In genomic region chr3:196217307-196218154, GRCh38 we compare ENCODE assay signal across 21 cellular contexts. TPM values are rescaled to one million over a fixed set of nuclear protein-coding genes. Genes with fewer than 3 reads are reported as not detected.
DNase-seq lines count a peak whose midpoint lies in the region; ATAC-seq, FAIRE-seq and TF ChIP-seq lines count a peak whose summit lies in the region.
"Had no signal": no experiment of that assay in that cellular context is flagged by ENCODE, and none has a peak within 500 bp of the region (broad histone marks: within the 10 kb centered on the region; RNA-seq: fewer than 3 reads in every experiment).

No MANE protein-coding gene starts in this region.

- no peak for DNase-seq in activated T-cell treated with anti-CD3 and anti-CD28 coated beads, Interleukin-2, amount 50 U/mL, for 24 hours
- no peak for DNase-seq in activated T-cell treated with anti-CD3 and anti-CD28 coated beads, Interleukin-2, amount 50 U/mL, for 1 hour
- no peak for DNase-seq in PC-3
- DNase-seq in sigmoid colon: peak; percentile 39
- DNase-seq in NCI-H524 (lab: John Stamatoyannopoulos, UW): no peak
- DNase-seq in GF-D8 (lab: John Stamatoyannopoulos, UW): no peak
- no peak for DNase-seq in small intestine
- DNase-seq: activated CD4-positive, alpha-beta T cell treated with anti-CD3 and anti-CD28 coated beads for 1 hour; anterior cingulate cortex; Caco-2; heart left ventricle; islet precursor cell; KBM-7; NCI-H2029 treated with DMSO at 0.1 percent for 48 hours; NCI-H510A; retina; T-helper 9 cell; uterus had no signal

- peak overlapping the region; percentile 53 for H3K27ac Mint-ChIP-seq in activated T-cell treated with anti-CD3 and anti-CD28 coated beads, Interleukin-2, amount 50 U/mL, for 24 hours

- H3K4me2 ChIP-seq in PC-3 (ENCODE audit: low read length): peak overlapping the region; percentile 97

- H4K20me1 ChIP-seq in PC-3 (ENCODE audit: low read length): no peaks in the 10 kb centered on the region

- TF ChIP-seq CTCF in PC-3 (conservative IDR thresholded peaks at IDR 0.05; ENCODE audit: low read depth, low read length) (no peak), sigmoid colon (IDR thresholded peaks at IDR 0.05) (no peak)

- H3K9ac ChIP-seq in PC-3 (ENCODE audit: low read length) (peak overlapping the region; percentile 66; the same call in 1 of the 2 replicates), iPS-15b (ENCODE audit: low read depth, low read length) (no peak overlapping the region)

- H3K36me3 Mint-ChIP-seq in activated T-cell treated with anti-CD3 and anti-CD28 coated beads, Interleukin-2, amount 50 U/mL, for 24 hours (ENCODE audit: low read depth): no peaks in the 10 kb centered on the region

- no peak for TF ChIP-seq EP300 in sigmoid colon (IDR thresholded peaks at IDR 0.05)

- FAIRE-seq in small intestine (lab: Jason Lieb, UNC): no peak

- H3K4me3 Mint-ChIP-seq in activated T-cell treated with anti-CD3 and anti-CD28 coated beads, Interleukin-2, amount 50 U/mL, for 24 hours: no peak overlapping the region
- H3K4me3 Mint-ChIP-seq: neural crest cell had no signal

- H3K27ac ChIP-seq in PC-3 (ENCODE audit: low read length) (peak overlapping the region; percentile 73), sigmoid colon (no peak overlapping the region), small intestine (ENCODE audit: low read depth in 1 of 2, low read length in 1 of 2) (peak overlapping the region in 1 of 2 donors; percentile 75)
- H3K27ac ChIP-seq: heart left ventricle, uterus had no signal

- peaks cover 10% of the 10 kb centered on the region; the same call in 1 of the 2 replicates for H3K79me2 ChIP-seq in PC-3 (ENCODE audit: low read length)

- H3K27me3 ChIP-seq in PC-3 (ENCODE audit: low read length) (no peaks in the 10 kb centered on the region), iPS-15b (ENCODE audit: control insufficient read depth, insufficient read depth, low read length) (no peaks in the 10 kb centered on the region), sigmoid colon (peaks cover 0 to 6% (median 0%) of the 10 kb centered on the region in 3 donors), small intestine (ENCODE audit: control insufficient read depth in 2 of 2, insufficient read depth in 2 of 2, low read length in 2 of 2) (no peaks in the 10 kb centered on the region)
- H3K27me3 ChIP-seq: uterus had no signal

- H3K9me3 Mint-ChIP-seq in activated T-cell treated with anti-CD3 and anti-CD28 coated beads, Interleukin-2, amount 50 U/mL, for 24 hours: no peaks in the 10 kb centered on the region
- H3K9me3 Mint-ChIP-seq: neural crest cell had no signal

- no peaks in the 10 kb centered on the region for H3K36me3 ChIP-seq in PC-3 (ENCODE audit: low read depth, low read length)
- H3K36me3 ChIP-seq in iPS-15b (ENCODE audit: control insufficient read depth, insufficient read depth, low read length): no peaks in the 10 kb centered on the region
- H3K36me3 ChIP-seq in sigmoid colon: no peaks in the 10 kb centered on the region
- H3K36me3 ChIP-seq in small intestine (ENCODE audit: control insufficient read depth in 2 of 2, insufficient read depth in 2 of 2, low read length in 2 of 2): no peaks in the 10 kb centered on the region
- H3K36me3 ChIP-seq: heart left ventricle, uterus had no signal

- H3K9me3 ChIP-seq in PC-3 (ENCODE audit: low read length) (no peaks in the 10 kb centered on the region), iPS-15b (ENCODE audit: control insufficient read depth, insufficient read depth, low read length) (no peaks in the 10 kb centered on the region), sigmoid colon (no peaks in the 10 kb centered on the region), small intestine (ENCODE audit: control insufficient read depth, low read depth) (no peaks in the 10 kb centered on the region)
- H3K9me3 ChIP-seq: Caco-2, heart left ventricle, uterus had no signal

- no peaks in the 10 kb centered on the region for H3K9me2 ChIP-seq in PC-3 (replicated peaks; ENCODE audit: low read length)

- WGBS in sigmoid colon, 2 donors: 93 to 94% methylated on average over 12 of the region's 12 CpGs
- 91 to 94% (median 94%) methylated on average over 10 to 12 of the region's 12 CpGs for WGBS in small intestine, 3 donors

- CTCF ChIA-PET in PC-3 (lab: Charles Lee): interaction anchor here (0.6 kb wide), 1 partner anchor 359 kb away, joined by 6 read pairs; no protein-coding TSS in a partner anchor

- BruUV-seq in PC-3 (replicated peaks; lab: Mats Ljungman, UMichigan): no TSS peak

- no peak overlapping the region; the same call in 1 of the 2 replicates for H2AFZ ChIP-seq in PC-3 (ENCODE audit: low read length)

- peaks cover 36% of the 10 kb centered on the region for H3K4me1 ChIP-seq in PC-3 (ENCODE audit: insufficient read depth, low read length)
- H3K4me1 ChIP-seq in iPS-15b (ENCODE audit: control insufficient read depth, insufficient read depth, low read length): peaks cover 2% of the 10 kb centered on the region
- peaks cover 0 to 12% (median 8%) of the 10 kb centered on the region in 4 donors for H3K4me1 ChIP-seq in sigmoid colon
- H3K4me1 ChIP-seq in small intestine (ENCODE audit: control insufficient read depth in 2 of 2, insufficient read depth in 1 of 2, low read depth in 1 of 2, low read length in 1 of 2): peaks cover 2 to 13% of the 10 kb centered on the region in 2 donors
- H3K4me1 ChIP-seq: uterus had no signal

- no peaks in the 10 kb centered on the region for H3K27me3 Mint-ChIP-seq in activated T-cell treated with anti-CD3 and anti-CD28 coated beads, Interleukin-2, amount 50 U/mL, for 24 hours

- ATAC-seq in PC-3: no peak
- ATAC-seq: heart left ventricle had no signal

- no peak for TF ChIP-seq POLR2A in sigmoid colon (IDR thresholded peaks at IDR 0.05)

- H3K4me1 Mint-ChIP-seq in activated T-cell treated with anti-CD3 and anti-CD28 coated beads, Interleukin-2, amount 50 U/mL, for 24 hours (ENCODE audit: low read depth): peaks cover 29% of the 10 kb centered on the region

- intact Hi-C loops in PC-3 (cut with micrococcal nuclease): no loop called here
- intact Hi-C loops in sigmoid colon (cut with DNase I): no loop called here

- POLR2A ChIA-PET in PC-3 (lab: Charles Lee; ENCODE audit: unreplicated experiment): interaction anchor here (0.6 kb wide), 1 partner anchor 128 kb away, joined by 3 read pairs; no protein-coding TSS in a partner anchor

- H3K4me3 ChIP-seq in PC-3 (ENCODE audit: low read length): peak overlapping the region; percentile 76
- H3K4me3 ChIP-seq in iPS-15b (ENCODE audit: low read depth, low read length): peak overlapping the region; percentile 32
- H3K4me3 ChIP-seq in sigmoid colon: no peak overlapping the region
- H3K4me3 ChIP-seq in small intestine (ENCODE audit: low read depth in 1 of 2, low read length in 2 of 2): peak overlapping the region in 1 of 2 donors; percentile 79
- H3K4me3 ChIP-seq: heart left ventricle, uterus had no signal

- H3F3A ChIP-seq in PC-3 (ENCODE audit: low read length, unreplicated experiment): no peaks in the 10 kb centered on the region

RNA-seq across cellular contexts. Expression of gene SLC51A, which starts 1.2 kb away (rescaled TPM):
- total RNA-seq in PC-3 (2014; rRNA removed) (9.7 and 10.0 TPM in 2 replicates), sigmoid colon (not detected)
- polyA plus RNA-seq in sigmoid colon (10 to 100 TPM in 2 of 3 donors, 1 to 10 TPM in 1; 7.8 to 22.7 (median 11.1) TPM), small intestine (100 to 1,000 TPM in 2 of 3 donors, 10 to 100 TPM in 1; 25.0 to 143 (median 117) TPM)
- total RNA-seq: Caco-2, G401, neural crest cell had no signal

RNA-seq across cellular contexts. Expression of gene ZDHHC19, which starts 6.3 kb away (rescaled TPM):
- total RNA-seq in PC-3 (2014; rRNA removed) (not detected in 2 replicates), sigmoid colon (under 1 TPM in 1 of 4 donors, not detected in 3; 0.99 TPM)
- polyA plus RNA-seq in sigmoid colon (under 1 TPM in 1 of 3 donors, not detected in 2; 0.38 TPM), small intestine (under 1 TPM in 1 of 3 donors, not detected in 2; 0.22 TPM)
- total RNA-seq: Caco-2, G401, heart left ventricle, neural crest cell had no signal

Comparison
In these comparisons a context has a peak if more than half of its experiments do, and no peak if none do; other contexts are left out.
1. H3K4me3 ChIP-seq: peak in PC-3 (single experiment) and iPS-15b (single experiment); none in sigmoid colon (0 of 4).
2. RNA of gene SLC51A, which starts 1.2 kb away (total RNA-seq): 9.7 to 10.0 TPM in PC-3; not detected in sigmoid colon; every median in the first group is over 10 times any median in the second.